Comparison of ENCODE assay signal across 18 cellular contexts in genomic region chr17:78544876-78545755, GRCh38. TPM values are rescaled to one million over a fixed set of nuclear protein-coding genes. Genes with fewer than 3 reads are reported as not detected.
A peak's percentile ranks its signal among the peaks of the same experiment; 100 is the strongest.
DNase-seq lines count a peak whose midpoint lies in the region; ATAC-seq, FAIRE-seq and TF ChIP-seq lines count a peak whose summit lies in the region.
"Had no signal": no experiment of that assay in that cellular context is flagged by ENCODE, and none has a peak within 500 bp of the region (broad histone marks: within the 10 kb centered on the region; RNA-seq: fewer than 3 reads in every experiment).

No MANE protein-coding gene starts in this region.

- H3K79me1 ChIP-seq in mesendoderm (ENCODE audit: low read length): no peaks in the 10 kb centered on the region

- intact Hi-C loops in K562 (cut with micrococcal nuclease): no loop called here

- peaks cover 3% of the 10 kb centered on the region; the same call in 2 of the 3 replicates for H3K4me1 Mint-ChIP-seq in GM23338
- peaks cover 0 to 2% (median 0%) of the 10 kb centered on the region in 4 donors for H3K4me1 Mint-ChIP-seq in naive thymus-derived CD8-positive, alpha-beta T cell
- H3K4me1 Mint-ChIP-seq: B cell had no signal

- no peak overlapping the region for H2BK15ac ChIP-seq in mesendoderm (replicated peaks; ENCODE audit: low read depth)

- ATAC-seq in GM23338 (no peak), K562 (no peak), GM21381 (IDR thresholded peaks at IDR 0.05; ENCODE audit: unreplicated experiment) (no peak)
- no peak for ATAC-seq in naive thymus-derived CD8-positive, alpha-beta T cell

- in situ Hi-C loops in K562 (cut with MboI): no loop called here

- POLR2A ChIA-PET in K562 (lab: Yijun Ruan, JAX): interaction anchor here (0.6 to 1.4 kb wide), 4 partner anchors 8 to 48 kb away, joined by 3 to 5 read pairs (median 3); no protein-coding TSS in a partner anchor
- POLR2A ChIA-PET in naive thymus-derived CD8-positive, alpha-beta T cell (lab: Charles Lee): no interaction called here

- no peaks in the 10 kb centered on the region for H4K20me1 ChIP-seq in GM23338 (replicated peaks; ENCODE audit: insufficient read depth)
- no peaks in the 10 kb centered on the region for H4K20me1 ChIP-seq in K562 (replicated peaks; ENCODE audit: control insufficient read depth, insufficient read depth, low read length)

- TF ChIP-seq EP300 in K562 (IDR thresholded peaks at IDR 0.05; ENCODE audit: low read length): no peak

- H3K4me2 ChIP-seq in GM23338 (no peak overlapping the region), K562 (ENCODE audit: insufficient read depth, low read length) (no peak overlapping the region), mesendoderm (ENCODE audit: low read length) (no peak overlapping the region)

- no peak overlapping the region for H2AK5ac ChIP-seq in mesendoderm (ENCODE audit: low read length)

- no peak overlapping the region for H3K18ac ChIP-seq in mesendoderm (ENCODE audit: low read length)

- FAIRE-seq in K562 (lab: Jason Lieb, UNC): peak; percentile 46
- FAIRE-seq: A204.1, HTR-8/SVneo had no signal

- peak overlapping the region; percentile 29; the same call in 1 of the 2 replicates for H2AFZ ChIP-seq in GM23338
- no peak overlapping the region for H2AFZ ChIP-seq in K562 (ENCODE audit: low read depth, low read length)
- H2AFZ ChIP-seq: GM23248 had no signal

- TF ChIP-seq RAD21 in K562 (CRISPR knock-in tag; conservative IDR thresholded peaks at IDR 0.05 in 1 of 2, IDR thresholded peaks at IDR 0.05 in 1 of 2): no peak

- no peak overlapping the region for H3K4me3 Mint-ChIP-seq in GM23338
- no peak overlapping the region for H3K4me3 Mint-ChIP-seq in naive thymus-derived CD8-positive, alpha-beta T cell
- H3K4me3 Mint-ChIP-seq: B cell; CD4-positive, alpha-beta T cell; H9; HFFc6 had no signal

- no peak overlapping the region for H3K9ac ChIP-seq in K562 (ENCODE audit: insufficient read depth in 1 of 2, low read depth in 2 of 2, low read length in 2 of 2)
- H3K9ac ChIP-seq in mesendoderm (ENCODE audit: low read length): no peak overlapping the region
- H3K9ac ChIP-seq: GM23248 had no signal

- H3K4ac ChIP-seq in mesendoderm (ENCODE audit: low read depth, low read length): no peak overlapping the region

- no peaks in the 10 kb centered on the region; the same call in 2 of the 3 replicates for H3K36me3 Mint-ChIP-seq in GM23338 (ENCODE audit: low read depth)
- H3K36me3 Mint-ChIP-seq in naive thymus-derived CD8-positive, alpha-beta T cell: no peaks in the 10 kb centered on the region

- H3K27me3 Mint-ChIP-seq in GM23338 (ENCODE audit: insufficient read depth, low read depth, poor library complexity): peaks cover 5% of the 10 kb centered on the region
- H3K27me3 Mint-ChIP-seq in naive thymus-derived CD8-positive, alpha-beta T cell: peaks cover 0 to 1% (median 0%) of the 10 kb centered on the region in 5 donors
- H3K27me3 Mint-ChIP-seq: CD4-positive, alpha-beta T cell had no signal

- no peaks in the 10 kb centered on the region for H3K9me1 ChIP-seq in K562 (ENCODE audit: control insufficient read depth, insufficient read depth, low read length)

- TF ChIP-seq CTCF in GM23338 (conservative IDR thresholded peaks at IDR 0.05; ENCODE audit: low read depth in 2 of 2) (no peak), K562 (IDR thresholded peaks at IDR 0.05 in 2 of 3, conservative IDR thresholded peaks at IDR 0.05 in 1 of 3; ENCODE audit: insufficient read depth in 2 of 3, low read depth in 1 of 3, low read length in 3 of 3) (no peak)

- H3K56ac ChIP-seq in mesendoderm (ENCODE audit: low read length): no peak overlapping the region

- H3K27ac Mint-ChIP-seq in GM23338: no peak overlapping the region
- H3K27ac Mint-ChIP-seq in naive thymus-derived CD8-positive, alpha-beta T cell: no peak overlapping the region
- H3K27ac Mint-ChIP-seq: B cell; CD4-positive, alpha-beta T cell; HFFc6 had no signal

- H4K8ac ChIP-seq in mesendoderm (ENCODE audit: low read depth, low read length): no peak overlapping the region

- H3K4me1 ChIP-seq in GM23338 (ENCODE audit: insufficient read depth): no peaks in the 10 kb centered on the region
- H3K4me1 ChIP-seq in K562 (replicated peaks in 1 of 2; ENCODE audit: control insufficient read depth in 2 of 2, insufficient read depth in 2 of 2, low read length in 2 of 2): peaks cover 0 to 4% of the 10 kb centered on the region in 2 experiments; a peak in 1 of 5 replicates
- no peaks in the 10 kb centered on the region for H3K4me1 ChIP-seq in mesendoderm (ENCODE audit: control insufficient read depth, low read depth, low read length)

- no peaks in the 10 kb centered on the region for H3K9me2 ChIP-seq in GM23338 (ENCODE audit: insufficient read depth)

- DNase-seq in GM23338 (ENCODE audit: low spot score) (no peak), NCI-H146 (lab: John Stamatoyannopoulos, UW) (peak; percentile 61), K562 (ENCODE audit: extremely low read depth in 1 of 4, low spot score in 3 of 4) (peak in 1 of 4 experiments; percentile 36), mesendoderm (no peak), caudate nucleus (lab: John Stamatoyannopoulos, UW) (no peak)
- no peak for DNase-seq in naive thymus-derived CD8-positive, alpha-beta T cell
- no peak for DNase-seq in activated effector memory CD4-positive, alpha-beta T cell treated with Interleukin-2 at 50 U/mL for 16 hours
- DNase-seq: C1 segment of cervical spinal cord; Calu3; CD4-positive, alpha-beta T cell; DMS 273 treated with DMSO at 0.1 percent for 48 hours; GM23248; H9; HFFc6 had no signal

- BruUV-seq in K562 (replicated peaks; lab: Mats Ljungman, UMichigan): no TSS peak

- H3K27ac ChIP-seq in GM23338 (ENCODE audit: low read depth): no peak overlapping the region
- no peak overlapping the region for H3K27ac ChIP-seq in K562 (ENCODE audit: extremely low read depth, low read depth, low read length)
- H3K27ac ChIP-seq in mesendoderm (ENCODE audit: low read depth, low read length): no peak overlapping the region
- no peak overlapping the region for H3K27ac ChIP-seq in caudate nucleus (ENCODE audit: low read depth, low read length)
- H3K27ac ChIP-seq: GM23248 had no signal

- H2BK120ac ChIP-seq in mesendoderm (ENCODE audit: low read depth, low read length): no peak overlapping the region

- no peaks in the 10 kb centered on the region for H3K9me3 ChIP-seq in K562 (replicated peaks; ENCODE audit: control insufficient read depth, insufficient read depth, low read depth, low read length)

- no peak overlapping the region for H2BK5ac ChIP-seq in mesendoderm (ENCODE audit: low read length)

- no peaks in the 10 kb centered on the region for H3K27me3 ChIP-seq in GM23338 (ENCODE audit: insufficient read depth)
- H3K27me3 ChIP-seq in K562 (ENCODE audit: control insufficient read depth in 2 of 2, insufficient read depth in 2 of 2, low read length in 2 of 2): peaks cover 29 to 52% of the 10 kb centered on the region in 2 experiments
- no peaks in the 10 kb centered on the region for H3K27me3 ChIP-seq in mesendoderm (ENCODE audit: insufficient read depth, low read length, poor library complexity)

- H3K36me3 ChIP-seq in GM23338 (ENCODE audit: insufficient read depth) (no peaks in the 10 kb centered on the region), K562 (ENCODE audit: control insufficient read depth, insufficient read depth, low read length) (no peaks in the 10 kb centered on the region), mesendoderm (ENCODE audit: control insufficient read depth, insufficient read depth, low read length) (no peaks in the 10 kb centered on the region)

- H3K9me3 Mint-ChIP-seq in GM23338: peaks cover 4% of the 10 kb centered on the region
- H3K9me3 Mint-ChIP-seq in naive thymus-derived CD8-positive, alpha-beta T cell: no peaks in the 10 kb centered on the region
- H3K9me3 Mint-ChIP-seq: CD4-positive, alpha-beta T cell had no signal

- TF ChIP-seq POLR2A in K562 (conservative IDR thresholded peaks at IDR 0.05): no peak

- peak overlapping the region; percentile 50 for H3K23ac ChIP-seq in mesendoderm (ENCODE audit: low read length)

- CTCF ChIA-PET in K562 (lab: Yijun Ruan, JAX; ENCODE audit: low intra/inter-chr PET ratio): no interaction called here

- WGBS in K562 (ENCODE audit: insufficient coverage, low coverage, missing lambda C conversion rate): under 1% methylated on average over 17 of the region's 17 CpGs
- no CpG with 5 or more reads among the region's 17 CpGs for WGBS in mesendoderm (ENCODE audit: extremely low coverage, insufficient coverage, low lambda C conversion rate)

- H3K79me2 ChIP-seq in GM23338 (replicated peaks; ENCODE audit: insufficient read depth) (no peaks in the 10 kb centered on the region), K562 (ENCODE audit: control insufficient read depth, insufficient read depth, low read length) (no peaks in the 10 kb centered on the region), mesendoderm (ENCODE audit: control insufficient read depth, insufficient read depth, low read length) (no peaks in the 10 kb centered on the region)

- no peaks in the 10 kb centered on the region for H3F3A ChIP-seq in GM23338 (replicated peaks; ENCODE audit: low read depth)

- H4K5ac ChIP-seq in mesendoderm (ENCODE audit: low read length): no peak overlapping the region

- H3K4me3 ChIP-seq in GM23338 (no peak overlapping the region), K562 (no peak overlapping the region), mesendoderm (ENCODE audit: low read length) (no peak overlapping the region)
- H3K4me3 ChIP-seq: GM23248 had no signal

RNA-seq across cellular contexts. Expression of gene DNAH17, which starts 32.1 kb away (rescaled TPM):
- 0.59 and 1.5 TPM in 2 replicates for total RNA-seq in GM23338 (2014; rRNA removed; shearing (Covaris generic))
- 2.0 and 2.2 TPM in 2 replicates for polyA plus RNA-seq in GM23338 (2016; fragmentation: Nextera tagmentation; extraction: Ambion mirVana)
- total RNA-seq in K562 (2011; cell fraction: chromatin; rRNA removed; ENCODE audit: low replicate concordance): not detected in 2 replicates
- total RNA-seq in K562 (2011; cell fraction: nucleolus; rRNA removed): not detected in 2 replicates
- 0.15 TPM in 1 of 2 replicates, not detected in the other for total RNA-seq in K562 (2011; cell fraction: nucleoplasm; rRNA removed)
- under 0.01 TPM in 1 of 2 replicates, not detected in the other for total RNA-seq in K562 (2014; rRNA removed)
- total RNA-seq in K562 (2014; rRNA removed; fragmentation: Illumina TruSeq; extraction: Trizol): not detected in 2 replicates
- not detected in 2 replicates for total RNA-seq in K562 (2015; rRNA removed; fragmentation: Illumina TruSeq; extraction: Trizol)
- total RNA-seq in K562 (2021): not detected in 2 replicates
- not detected in 2 replicates for polyA plus RNA-seq in K562 (2011; rRNA removed)
- polyA plus RNA-seq in K562 (2011; cell fraction: cytosol; rRNA removed): not detected in 2 replicates
- polyA plus RNA-seq in K562 (2011; cell fraction: nucleus; rRNA removed): 0.03 TPM in 1 of 2 replicates, not detected in the other
- 0.27 and 0.65 TPM in 2 replicates for polyA plus RNA-seq in K562 (2012)
- polyA plus RNA-seq in K562 (2014; fragmentation: Illumina TruSeq; extraction: Trizol): not detected in 2 replicates
- under 1 TPM; 0.04 to 0.06 TPM for polyA plus RNA-seq in K562 (2014; fragmentation: Nextera tagmentation; extraction: Ambion mirVana)
- polyA plus RNA-seq in K562 (2014; rRNA removed): 0.01 TPM in 1 of 2 replicates, not detected in the other
- not detected in 2 replicates for polyA minus RNA-seq in K562 (2011; rRNA and poly(A)+ RNA removed)
- polyA minus RNA-seq in K562 (2011; cell fraction: cytosol; rRNA and poly(A)+ RNA removed): not detected in 2 replicates
- polyA minus RNA-seq in K562 (2011; cell fraction: nucleus; rRNA and poly(A)+ RNA removed): not detected in 2 replicates
- polyA plus RNA-seq in mesendoderm (2013, experiment 1 of 2): 0.69 TPM
- 0.55 TPM for polyA plus RNA-seq in mesendoderm (2013, experiment 2 of 2)
- total RNA-seq in naive thymus-derived CD8-positive, alpha-beta T cell: under 1 TPM in 1 of 2 experiments, not detected in 1; 0.81 TPM
- under 1 TPM in 2 of 3 donors, not detected in 1; 0.28 to 0.38 TPM for polyA plus RNA-seq in naive thymus-derived CD8-positive, alpha-beta T cell
- total RNA-seq: GM23248, HFFc6 had no signal
